In the genomic region with DNA sequence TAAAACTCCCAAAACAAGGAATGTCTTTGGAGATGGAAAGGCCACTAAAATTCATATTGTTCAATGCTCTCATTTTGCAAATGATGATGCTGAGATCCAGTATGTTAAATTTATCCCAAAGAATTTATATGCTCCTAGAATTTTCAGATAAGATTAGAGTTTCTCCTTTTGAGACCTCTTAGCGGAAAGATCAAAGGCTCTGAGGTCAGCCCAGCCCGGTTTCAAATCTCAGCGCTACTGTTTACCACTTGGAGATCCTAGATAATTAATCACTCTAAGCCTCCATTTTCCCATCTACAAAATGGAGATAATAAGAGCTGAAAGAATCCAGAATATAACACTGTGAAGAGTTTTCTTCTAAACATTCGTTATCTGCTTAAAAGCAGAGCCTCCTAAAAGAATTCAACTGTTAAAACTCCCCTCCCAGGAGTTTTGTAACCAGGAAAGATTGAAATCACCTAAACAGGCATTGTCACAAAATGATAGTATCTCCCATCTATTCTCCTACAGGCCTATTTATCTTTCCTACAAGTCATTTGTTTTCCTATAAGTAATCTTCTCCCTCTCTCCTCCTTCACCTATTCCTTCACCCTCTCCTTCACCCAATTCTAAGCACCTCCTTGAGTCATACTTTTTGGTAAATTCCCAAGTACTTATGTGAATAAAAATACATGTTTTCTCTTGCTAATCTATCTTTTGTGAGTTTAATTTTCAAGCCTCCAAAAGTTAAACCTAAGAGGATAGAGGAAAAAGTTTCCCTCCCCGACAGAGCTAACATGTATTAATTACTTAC, we compare ENCODE assay signal across 16 cellular contexts. TPM values are rescaled to one million over a fixed set of nuclear protein-coding genes. Genes with fewer than 3 reads are reported as not detected.
DNase-seq lines count a peak whose midpoint lies in the region; TF ChIP-seq lines count a peak whose summit lies in the region.
"Had no signal": no experiment of that assay in that cellular context is flagged by ENCODE, and none has a peak within 500 bp of the region (broad histone marks: within the 10 kb centered on the region; RNA-seq: fewer than 3 reads in every experiment).

No MANE protein-coding gene starts in this region.

- DNase-seq in A673 (ENCODE audit: low spot score) = no peak
- no peak for DNase-seq in GM23248
- DNase-seq in islet precursor cell = peak; percentile 65
- DNase-seq in neural progenitor cell (ENCODE audit: low spot score) = no peak
- DNase-seq in CD1c-positive myeloid dendritic cell (ENCODE audit: extremely low spot score) = no peak
- no peak for DNase-seq in NCI-H1694 (lab: John Stamatoyannopoulos, UW)
- no peak for DNase-seq in midbrain (lab: John Stamatoyannopoulos, UW)
- DNase-seq: CD4-positive, alpha-beta T cell; DND-41; Karpas-422; MV-4-11; NCI-H1694 treated with DMSO at 0.1 percent for 48 hours; NCI-H2081 treated with DMSO at 0.1 percent for 48 hours; NCI-H524 treated with DMSO at 0.1 percent for 48 hours; SJCRH30 had no signal

- H3K9ac ChIP-seq in GM23248 (no peak overlapping the region), neural progenitor cell (no peak overlapping the region)

- POLR2A ChIA-PET in A673 (lab: Charles Lee; ENCODE audit: low non-redundant PET) = no interaction called here

- H3K9me2 ChIP-seq in GM23248 (ENCODE audit: insufficient read depth) = no peaks in the 10 kb centered on the region

- H3K4me1 ChIP-seq in A673 (ENCODE audit: insufficient read depth, low read length, poor library complexity, severe bottlenecking) (peaks cover 54% of the 10 kb centered on the region), GM23248 (ENCODE audit: insufficient read depth) (no peaks in the 10 kb centered on the region), neural progenitor cell (peaks cover 18% of the 10 kb centered on the region)
- H3K4me1 ChIP-seq: A549 had no signal

- TF ChIP-seq CTCF in A673 (conservative IDR thresholded peaks at IDR 0.05; ENCODE audit: low read depth, low read length) (no peak), neural progenitor cell (IDR thresholded peaks at IDR 0.05) (no peak)

- H4K20me1 ChIP-seq in GM23248 (ENCODE audit: insufficient read depth) = no peaks in the 10 kb centered on the region
- no peaks in the 10 kb centered on the region for H4K20me1 ChIP-seq in neural progenitor cell (ENCODE audit: low read depth)

- no peaks in the 10 kb centered on the region for H3K27me3 Mint-ChIP-seq in neural progenitor cell (ENCODE audit: insufficient read depth, low read depth)
- H3K27me3 Mint-ChIP-seq: CD4-positive, alpha-beta T cell had no signal

- H3K36me3 Mint-ChIP-seq in neural progenitor cell = peaks cover 1% of the 10 kb centered on the region

- peak overlapping the region; percentile 87 for H3K27ac ChIP-seq in A673 (ENCODE audit: low read depth, low read length, poor library complexity, severe bottlenecking)
- H3K27ac ChIP-seq in GM23248 = no peak overlapping the region
- no peak overlapping the region for H3K27ac ChIP-seq in neural progenitor cell
- H3K27ac ChIP-seq: A549, SJCRH30 had no signal

- in situ Hi-C loops in GM23248 (cut with MboI) = no loop called here

- 86 to 88% methylated on average over 5 of the region's 5 CpGs for WGBS in GM23248 (ENCODE audit: low coverage in 1 of 2, low lambda C conversion rate in 2 of 2, missing lambda C conversion rate in 2 of 2), 2 experiments

- CTCF ChIA-PET in A673 (lab: Charles Lee) = no interaction called here

- H3K4me1 Mint-ChIP-seq in neural progenitor cell = peaks cover 23% of the 10 kb centered on the region

- H3K27me3 ChIP-seq in A673 (replicated peaks; ENCODE audit: insufficient read depth, low read depth, low read length, poor library complexity) (no peaks in the 10 kb centered on the region), GM23248 (replicated peaks; ENCODE audit: insufficient read depth) (no peaks in the 10 kb centered on the region), neural progenitor cell (no peaks in the 10 kb centered on the region)
- H3K27me3 ChIP-seq: SJCRH30 had no signal

- H2AFZ ChIP-seq in GM23248 (0 out of 2 replicates have a peak overlapping the region, but pooled peaks have one; percentile 7), neural progenitor cell (replicated peaks) (no peak overlapping the region)

- H3K9me3 Mint-ChIP-seq in neural progenitor cell = peaks cover 5% of the 10 kb centered on the region

- H3K9me3 ChIP-seq in A673 (ENCODE audit: low read depth, low read length, poor library complexity, severe bottlenecking) (peaks cover 9% of the 10 kb centered on the region), GM23248 (ENCODE audit: low read depth) (peaks cover 2% of the 10 kb centered on the region), neural progenitor cell (ENCODE audit: low read depth) (peaks cover 5% of the 10 kb centered on the region)
- H3K9me3 ChIP-seq: A549, SJCRH30 had no signal

- H3F3A ChIP-seq in GM23248 (ENCODE audit: insufficient read depth) = no peaks in the 10 kb centered on the region
- H3F3A ChIP-seq in neural progenitor cell (ENCODE audit: low read depth) = no peaks in the 10 kb centered on the region

- H3K4me2 ChIP-seq in GM23248 (ENCODE audit: unreplicated experiment) = no peak overlapping the region
- H3K4me2 ChIP-seq in neural progenitor cell = no peak overlapping the region
- H3K4me2 ChIP-seq: A549 had no signal

- H3K4me3 ChIP-seq in A673 (ENCODE audit: low read depth, low read length, poor library complexity, severe bottlenecking) (no peak overlapping the region), GM23248 (no peak overlapping the region), neural progenitor cell (no peak overlapping the region)
- H3K4me3 ChIP-seq: A549, SJCRH30 had no signal

- no TSS peak for BruUV-seq in A673 (replicated peaks; lab: Mats Ljungman, UMichigan)

- H3K4me3 Mint-ChIP-seq in neural progenitor cell = peak overlapping the region; percentile 5
- H3K4me3 Mint-ChIP-seq: CD4-positive, alpha-beta T cell had no signal

- intact Hi-C loops in A673 (cut with micrococcal nuclease; ENCODE audit: unreplicated experiment) = no loop called here

- H3K27ac Mint-ChIP-seq in neural progenitor cell = peak overlapping the region; percentile 28
- H3K27ac Mint-ChIP-seq: CD4-positive, alpha-beta T cell had no signal

- H3K36me3 ChIP-seq in A673 (ENCODE audit: insufficient read depth, low read length, poor library complexity, severe bottlenecking) = no peaks in the 10 kb centered on the region
- H3K36me3 ChIP-seq in GM23248 (ENCODE audit: low read depth) = no peaks in the 10 kb centered on the region
- no peaks in the 10 kb centered on the region for H3K36me3 ChIP-seq in neural progenitor cell
- H3K36me3 ChIP-seq: SJCRH30 had no signal

- H3K79me2 ChIP-seq in GM23248 (ENCODE audit: insufficient read depth) (no peaks in the 10 kb centered on the region), neural progenitor cell (ENCODE audit: low read depth) (no peaks in the 10 kb centered on the region)

RNA-seq across cellular contexts. Expression of a gene that starts 16.7 kb away (rescaled TPM):
- total RNA-seq in A673 (2021) (207 and 226 TPM in 2 replicates), neural progenitor cell (ENCODE audit: low replicate concordance) (12.5 and 23.6 TPM in 2 replicates)
- 81.9 and 112 TPM in 2 replicates for total RNA-seq in GM23248 (2014; rRNA removed; shearing (Covaris generic))
- polyA plus RNA-seq in GM23248 (2016; fragmentation: Nextera tagmentation; extraction: Ambion mirVana) = 96.1 and 100 TPM in 2 replicates
